8 cellular contexts compared by ENCODE assay signal in genomic region chr17:4199818-4200402, GRCh38. TPM values are rescaled to one million over a fixed set of nuclear protein-coding genes. Genes with fewer than 3 reads are reported as not detected.
DNase-seq lines count a peak whose midpoint lies in the region; ATAC-seq lines count a peak whose summit lies in the region.

No MANE protein-coding gene starts in this region.

- intact Hi-C loops in Right ventricle myocardium superior (cut with DNase I) (loop anchor here (5.0 kb wide), 1 partner anchor 212 kb away; no protein-coding TSS in a partner anchor), left cardiac atrium (cut with DNase I) (loop anchor here (5.0 kb wide), 1 partner anchor 212 kb away; no protein-coding TSS in a partner anchor)

- no peak overlapping the region for H3K27ac Mint-ChIP-seq in activated CD4-positive, alpha-beta T cell treated with anti-CD3 and anti-CD28 coated beads, Interleukin-2, amount 10 ng/mL, durations not matched to agents 7 days and 5 days

- POLR2A ChIA-PET in activated CD4-positive, alpha-beta T cell treated with anti-CD3 and anti-CD28 coated beads, Interleukin-2, amount 10 ng/mL, durations not matched to agents 7 days and 5 days (lab: Charles Lee), result interaction anchor here (0.6 kb wide), 2 partner anchors 223 to 236 kb away, joined by 5 to 6 read pairs; no protein-coding TSS in a partner anchor

- CTCF ChIA-PET in activated CD4-positive, alpha-beta T cell treated with anti-CD3 and anti-CD28 coated beads, Interleukin-2, amount 10 ng/mL, durations not matched to agents 7 days and 5 days (lab: Charles Lee), result interaction anchor here (0.6 to 2.6 kb wide), 15 partner anchors 9 to 349 kb away, joined by 3 to 16 read pairs (median 3); no protein-coding TSS in a partner anchor

- no peaks in the 10 kb centered on the region for H3K9me3 Mint-ChIP-seq in activated CD4-positive, alpha-beta T cell treated with anti-CD3 and anti-CD28 coated beads, Interleukin-2, amount 10 ng/mL, durations not matched to agents 7 days and 5 days

- H3K4me3 Mint-ChIP-seq in activated CD4-positive, alpha-beta T cell treated with anti-CD3 and anti-CD28 coated beads, Interleukin-2, amount 10 ng/mL, durations not matched to agents 7 days and 5 days, result no peak overlapping the region

- DNase-seq in Right ventricle myocardium superior (no peak), left cardiac atrium (no peak), NAMALWA (ENCODE audit: low spot score) (peak; percentile 61), foreskin melanocyte (peak; percentile 15), retina (peak; percentile 49)
- DNase-seq in activated CD4-positive, alpha-beta T cell treated with anti-CD3 and anti-CD28 coated beads, Interleukin-2, amount 10 ng/mL, durations not matched to agents 7 days and 5 days, result peak; percentile 57

- peaks cover 2% of the 10 kb centered on the region for H3K4me1 Mint-ChIP-seq in activated CD4-positive, alpha-beta T cell treated with anti-CD3 and anti-CD28 coated beads, Interleukin-2, amount 10 ng/mL, durations not matched to agents 7 days and 5 days

- peak; percentile 49 for ATAC-seq in Right ventricle myocardium superior (ENCODE audit: poor library complexity)
- no peak for ATAC-seq in left cardiac atrium
- ATAC-seq in HG03139 (IDR thresholded peaks at IDR 0.05; ENCODE audit: unreplicated experiment), result no peak
- ATAC-seq in GM21515 (IDR thresholded peaks at IDR 0.05; ENCODE audit: unreplicated experiment), result no peak

- no peaks in the 10 kb centered on the region for H3K27me3 Mint-ChIP-seq in activated CD4-positive, alpha-beta T cell treated with anti-CD3 and anti-CD28 coated beads, Interleukin-2, amount 10 ng/mL, durations not matched to agents 7 days and 5 days

- H3K36me3 Mint-ChIP-seq in activated CD4-positive, alpha-beta T cell treated with anti-CD3 and anti-CD28 coated beads, Interleukin-2, amount 10 ng/mL, durations not matched to agents 7 days and 5 days (ENCODE audit: low read depth), result peaks cover 40% of the 10 kb centered on the region

RNA-seq across cellular contexts. Expression of gene CYB5D2, which starts 56.9 kb away (rescaled TPM):
- total RNA-seq in Right ventricle myocardium superior, result 7.0 TPM
- total RNA-seq in left cardiac atrium, result 10 to 100 TPM in 1 of 2 donors, 1 to 10 TPM in 1; 8.0 to 12.7 TPM
- total RNA-seq in activated CD4-positive, alpha-beta T cell treated with anti-CD3 and anti-CD28 coated beads, Interleukin-2, amount 10 ng/mL, durations not matched to agents 7 days and 5 days, result 1 to 10 TPM; 6.8 to 7.6 TPM

RNA-seq across cellular contexts. Expression of gene ZZEF1, which starts 57.1 kb away (rescaled TPM):
- total RNA-seq in Right ventricle myocardium superior, result 32.1 TPM
- 10 to 100 TPM; 26.5 to 38.4 TPM for total RNA-seq in left cardiac atrium
- 10 to 100 TPM; 62.5 to 66.2 TPM for total RNA-seq in activated CD4-positive, alpha-beta T cell treated with anti-CD3 and anti-CD28 coated beads, Interleukin-2, amount 10 ng/mL, durations not matched to agents 7 days and 5 days

Comparison
In these comparisons a context has a peak if more than half of its experiments do, and no peak if none do; other contexts are left out.
1. DNase-seq: peak in NAMALWA (single experiment), activated CD4-positive, alpha-beta T cell treated with anti-CD3 and anti-CD28 coated beads, Interleukin-2, amount 10 ng/mL, durations not matched to agents 7 days and 5 days (single experiment), foreskin melanocyte (single experiment) and retina (single experiment); none in Right ventricle myocardium superior (single experiment) and left cardiac atrium (single experiment).